ENCODE assay signal across 1 cellular context in genomic region chr10:30228638-30229037, GRCh38.
TF ChIP-seq lines count a peak whose summit lies in the region.

No MANE protein-coding gene starts in this region.

TF ChIP-seq in GM23338, 12 proteins besides CTCF, POLR2A, EP300 and RAD21 (continued from another document):
- TF ChIP-seq ZNF462 (CRISPR knock-in tag; IDR thresholded peaks at IDR 0.05) (no peak), ZNF114 (CRISPR knock-in tag; IDR thresholded peaks at IDR 0.05) (no peak), JUNB (IDR thresholded peaks at IDR 0.05; ENCODE audit: unreplicated experiment) (no peak)
